In genomic region chr1:207831517-207832327, GRCh38 we compare ENCODE assay signal across 7 cellular contexts.
A peak's percentile ranks its signal among the peaks of the same experiment; 100 is the strongest.
DNase-seq lines count a peak whose midpoint lies in the region; ATAC-seq and TF ChIP-seq lines count a peak whose summit lies in the region.

No MANE protein-coding gene starts in this region.

- TF ChIP-seq CTCF in mucosa of descending colon (IDR thresholded peaks at IDR 0.05): no peak

- H3K36me3 Mint-ChIP-seq in activated naive CD8-positive, alpha-beta T cell: peaks cover 2% of the 10 kb centered on the region

- ATAC-seq in GM19372 (IDR thresholded peaks at IDR 0.05; ENCODE audit: low read depth, unreplicated experiment) (peak; percentile 88), HG03175 (IDR thresholded peaks at IDR 0.05; ENCODE audit: unreplicated experiment) (peak; percentile 83), mucosa of descending colon (peak; percentile 13)

- H3K9me3 ChIP-seq in mucosa of descending colon: no peaks in the 10 kb centered on the region

- peak in 1 of 3 donors; percentile 29 for DNase-seq in mucosa of descending colon
- no peak for DNase-seq in SW480 (ENCODE audit: low spot score)
- DNase-seq in islet precursor cell: no peak
- DNase-seq in NCI-H1105 treated with DMSO at 0.1 percent for 48 hours (lab: John Stamatoyannopoulos, UW): no peak

- no peaks in the 10 kb centered on the region for H3K27me3 Mint-ChIP-seq in activated naive CD8-positive, alpha-beta T cell

- H3K4me1 ChIP-seq in mucosa of descending colon (ENCODE audit: low read depth): peaks cover 18% of the 10 kb centered on the region

- peak overlapping the region; percentile 97 for H3K27ac Mint-ChIP-seq in activated naive CD8-positive, alpha-beta T cell

- H3K9me3 Mint-ChIP-seq in activated naive CD8-positive, alpha-beta T cell (ENCODE audit: low read depth): no peaks in the 10 kb centered on the region

- no peak overlapping the region for H3K4me3 ChIP-seq in mucosa of descending colon

- intact Hi-C loops in mucosa of descending colon (cut with DNase I, micrococcal nuclease): no loop called here

- H3K36me3 ChIP-seq in mucosa of descending colon (ENCODE audit: low read depth): no peaks in the 10 kb centered on the region

- H3K4me1 Mint-ChIP-seq in activated naive CD8-positive, alpha-beta T cell (ENCODE audit: low read depth): peaks cover 96% of the 10 kb centered on the region

- peak overlapping the region; percentile 85 for H3K4me3 Mint-ChIP-seq in activated naive CD8-positive, alpha-beta T cell

Comparison
In these comparisons a context has a peak if more than half of its experiments do, and no peak if none do; other contexts are left out.
1. ATAC-seq: peak in every context shown above with its lines; median percentile 88 in GM19372; 83 in HG03175; 13 in mucosa of descending colon.